In the genomic region with DNA sequence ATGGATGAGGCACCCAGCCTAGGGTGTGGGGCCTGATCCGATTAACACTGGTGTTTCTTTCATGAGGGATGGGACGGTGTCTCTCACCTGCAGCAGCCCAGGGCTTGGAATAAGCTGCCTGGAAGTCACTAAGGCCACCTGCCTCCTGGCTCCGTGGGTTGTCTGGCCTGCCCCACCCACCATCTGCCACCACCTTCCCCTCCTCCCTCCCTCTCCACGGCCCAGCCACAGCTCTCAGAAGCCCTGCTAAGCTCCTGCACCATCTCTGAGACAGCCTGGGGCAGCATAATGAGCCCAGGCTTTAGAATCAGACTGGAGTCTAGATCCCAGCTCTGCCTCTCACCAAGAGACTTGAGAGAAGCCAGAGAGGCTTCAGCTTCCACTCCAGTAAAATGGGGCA, we compare ENCODE assay signal across 32 cellular contexts. TPM values are rescaled to one million over a fixed set of nuclear protein-coding genes. Genes with fewer than 3 reads are reported as not detected.
A peak's percentile ranks its signal among the peaks of the same experiment; 100 is the strongest.
DNase-seq lines count a peak whose midpoint lies in the region; ATAC-seq and TF ChIP-seq lines count a peak whose summit lies in the region.
"Had no signal": no experiment of that assay in that cellular context is flagged by ENCODE, and none has a peak within 500 bp of the region (broad histone marks: within the 10 kb centered on the region; RNA-seq: fewer than 3 reads in every experiment).

No MANE protein-coding gene starts in this region.

- H3K27me3 ChIP-seq in WERI-Rb-1 (ENCODE audit: insufficient read depth, low read depth, severe bottlenecking): no peaks in the 10 kb centered on the region
- H3K27me3 ChIP-seq: Peyer's patch had no signal

- H3K27me3 Mint-ChIP-seq in HFFc6 (ENCODE audit: insufficient read depth): peaks cover 60% of the 10 kb centered on the region
- H3K27me3 Mint-ChIP-seq: activated CD4-positive, alpha-beta memory T cell treated with anti-CD3 and anti-CD28 coated beads, Interleukin-2, amount 10 ng/mL, durations not matched to agents 7 days and 5 days had no signal

- peak overlapping the region; percentile 96 for H3K27ac ChIP-seq in WERI-Rb-1
- H3K27ac ChIP-seq: A549, cardiac muscle cell, esophagus muscularis mucosa, gastrocnemius medialis, left ventricle myocardium inferior, Peyer's patch, SJCRH30, suprapubic skin had no signal

- no peaks in the 10 kb centered on the region for H3K36me3 ChIP-seq in WERI-Rb-1
- H3K36me3 ChIP-seq: cardiac muscle cell, esophagus muscularis mucosa, gastrocnemius medialis, left ventricle myocardium inferior, MG63, Peyer's patch, SJCRH30, suprapubic skin had no signal

- no peaks in the 10 kb centered on the region for H3K36me3 Mint-ChIP-seq in HFFc6 (ENCODE audit: low read depth)
- H3K36me3 Mint-ChIP-seq: activated naive CD8-positive, alpha-beta T cell; naive thymus-derived CD8-positive, alpha-beta T cell had no signal

- TF ChIP-seq CTCF in WERI-Rb-1 (IDR thresholded peaks at IDR 0.05; ENCODE audit: low read depth, low read length) (no peak), HFFc6 (IDR thresholded peaks at IDR 0.05) (no peak)

- H3K27ac Mint-ChIP-seq in HFFc6: no peak overlapping the region
- H3K27ac Mint-ChIP-seq: activated CD4-positive, alpha-beta memory T cell treated with anti-CD3 and anti-CD28 coated beads, Interleukin-2, amount 10 ng/mL, durations not matched to agents 7 days and 5 days; activated naive CD8-positive, alpha-beta T cell; B cell; endodermal cell; naive thymus-derived CD8-positive, alpha-beta T cell had no signal

- H3K9me3 ChIP-seq in WERI-Rb-1 (ENCODE audit: severe bottlenecking): no peaks in the 10 kb centered on the region
- H3K9me3 ChIP-seq: A549, esophagus muscularis mucosa, gastrocnemius medialis, left ventricle myocardium inferior, MG63, Peyer's patch, SJCRH30, suprapubic skin had no signal

- H3K4me3 ChIP-seq in WERI-Rb-1 (ENCODE audit: low read depth, low read length): peak overlapping the region; percentile 22; the same call in 1 of the 2 replicates
- H3K4me3 ChIP-seq: A549, cardiac muscle cell, esophagus muscularis mucosa, gastrocnemius medialis, left ventricle myocardium inferior, MG63, Peyer's patch, SJCRH30, smooth muscle cell, suprapubic skin had no signal

- H3K4me3 Mint-ChIP-seq in HFFc6: no peak overlapping the region
- H3K4me3 Mint-ChIP-seq: activated CD4-positive, alpha-beta memory T cell treated with anti-CD3 and anti-CD28 coated beads, Interleukin-2, amount 10 ng/mL, durations not matched to agents 7 days and 5 days; activated naive CD8-positive, alpha-beta T cell; B cell; endodermal cell; naive thymus-derived CD8-positive, alpha-beta T cell had no signal

- no peaks in the 10 kb centered on the region for H3K9me3 Mint-ChIP-seq in HFFc6
- H3K9me3 Mint-ChIP-seq: activated CD4-positive, alpha-beta memory T cell treated with anti-CD3 and anti-CD28 coated beads, Interleukin-2, amount 10 ng/mL, durations not matched to agents 7 days and 5 days; endodermal cell had no signal

- H3K4me1 Mint-ChIP-seq in HFFc6 (ENCODE audit: low read depth): no peaks in the 10 kb centered on the region
- H3K4me1 Mint-ChIP-seq: activated CD4-positive, alpha-beta memory T cell treated with anti-CD3 and anti-CD28 coated beads, Interleukin-2, amount 10 ng/mL, durations not matched to agents 7 days and 5 days; B cell; endodermal cell had no signal

- DNase-seq in NCI-H1694 (lab: John Stamatoyannopoulos, UW) (peak; percentile 34), NCI-H1694 treated with DMSO at 0.1 percent for 48 hours (lab: John Stamatoyannopoulos, UW) (no peak), DMS53 (lab: John Stamatoyannopoulos, UW) (peak; percentile 73), NCI-H2171 treated with DMSO at 0.1 percent for 48 hours (lab: John Stamatoyannopoulos, UW) (peak; percentile 93), WERI-Rb-1 (peak; percentile 99), HFFc6 (no peak)
- DNase-seq: activated CD4-positive, alpha-beta memory T cell treated with anti-CD3 and anti-CD28 coated beads, Interleukin-2, amount 10 ng/mL, durations not matched to agents 7 days and 5 days; activated CD4-positive, CD25-positive, alpha-beta regulatory T cell treated with anti-CD3 and anti-CD28 coated beads, Interleukin-2, amount 50 U/mL, for 72 hours; aorta; endodermal cell; gastrocnemius medialis; hippocampal formation; KBM-7; left ventricle myocardium inferior; MG63; naive thymus-derived CD8-positive, alpha-beta T cell; NCI-H1930; occipital lobe; Peyer's patch; SJCRH30; T-helper 1 cell had no signal

- ATAC-seq in GM21576 (IDR thresholded peaks at IDR 0.05; ENCODE audit: unreplicated experiment): no peak
- no peak for ATAC-seq in GM19324 (IDR thresholded peaks at IDR 0.05; ENCODE audit: low FRiP score, unreplicated experiment)
- ATAC-seq: A549; gastrocnemius medialis; naive thymus-derived CD8-positive, alpha-beta T cell had no signal

RNA-seq across cellular contexts. Expression of a gene that starts 23.8 kb away (rescaled TPM):
- total RNA-seq in HFFc6 (2021; fragmentation: NEBNext Ultra II Directional; extraction: Animal tissue kit (Norgen Biotek cat#: 25700)): not detected
- total RNA-seq: activated CD4-positive, alpha-beta memory T cell treated with anti-CD3 and anti-CD28 coated beads, Interleukin-2, amount 10 ng/mL, durations not matched to agents 7 days and 5 days; B cell; cardiac muscle cell; endodermal cell; HT-29; smooth muscle cell had no signal

RNA-seq across cellular contexts. Expression of a gene that starts 30.8 kb away (rescaled TPM):
- total RNA-seq in HFFc6 (2021; fragmentation: NEBNext Ultra II Directional; extraction: Animal tissue kit (Norgen Biotek cat#: 25700)): not detected
- total RNA-seq: activated CD4-positive, alpha-beta memory T cell treated with anti-CD3 and anti-CD28 coated beads, Interleukin-2, amount 10 ng/mL, durations not matched to agents 7 days and 5 days; B cell; cardiac muscle cell; endodermal cell; HT-29; SJCRH30; smooth muscle cell had no signal

RNA-seq across cellular contexts. Expression of a gene that starts 40.4 kb away (rescaled TPM):
- not detected for total RNA-seq in HFFc6 (2021; fragmentation: NEBNext Ultra II Directional; extraction: Animal tissue kit (Norgen Biotek cat#: 25700))
- total RNA-seq: activated CD4-positive, alpha-beta memory T cell treated with anti-CD3 and anti-CD28 coated beads, Interleukin-2, amount 10 ng/mL, durations not matched to agents 7 days and 5 days; B cell; cardiac muscle cell; endodermal cell; HT-29; naive thymus-derived CD8-positive, alpha-beta T cell; SJCRH30; smooth muscle cell had no signal

RNA-seq across cellular contexts. Expression of a gene that starts 49.4 kb away (rescaled TPM):
- not detected for total RNA-seq in HFFc6 (2021; fragmentation: NEBNext Ultra II Directional; extraction: Animal tissue kit (Norgen Biotek cat#: 25700))
- total RNA-seq: activated CD4-positive, alpha-beta memory T cell treated with anti-CD3 and anti-CD28 coated beads, Interleukin-2, amount 10 ng/mL, durations not matched to agents 7 days and 5 days; aorta; B cell; esophagus muscularis mucosa; gastrocnemius medialis; HT-29; left ventricle myocardium inferior; naive thymus-derived CD8-positive, alpha-beta T cell; Peyer's patch; smooth muscle cell; ureter had no signal

Comparison
In these comparisons a context has a peak if more than half of its experiments do, and no peak if none do; other contexts are left out.
1. DNase-seq: peak in NCI-H1694 (single experiment), DMS53 (single experiment), NCI-H2171 treated with DMSO at 0.1 percent for 48 hours (single experiment) and WERI-Rb-1 (single experiment); none in NCI-H1694 treated with DMSO at 0.1 percent for 48 hours (single experiment) and HFFc6 (single experiment).